6 cellular contexts compared by ENCODE assay signal in the genomic region with DNA sequence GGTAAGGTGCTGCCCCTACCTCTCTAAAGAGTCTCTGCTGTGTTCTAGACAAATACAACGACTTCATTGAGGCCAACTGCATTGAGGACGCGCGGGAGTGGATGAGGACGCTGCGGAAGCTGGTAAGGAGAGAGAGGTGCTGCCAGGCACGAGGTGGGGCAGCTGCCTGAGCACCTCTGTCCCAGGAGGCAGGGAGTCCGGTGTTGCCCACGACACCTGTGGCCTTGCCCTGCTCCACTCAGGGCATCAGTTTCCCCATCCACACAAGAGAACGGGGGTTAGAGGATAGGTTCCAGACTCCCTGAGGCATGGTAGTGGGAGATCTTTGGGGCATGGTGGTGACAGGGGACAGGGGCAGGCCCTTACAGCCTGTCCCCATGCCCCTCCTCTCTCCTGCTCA.
DNase-seq lines count a peak whose midpoint lies in the region; TF ChIP-seq lines count a peak whose summit lies in the region.
"Not testable (repeated sequence)": the region's sequence is repeated elsewhere in the genome, so short reads cannot be mapped to it uniquely, and the experiment has no call there.

No MANE protein-coding gene starts in this region.

- H3K9me3 ChIP-seq in BLaER1; BLaER1 treated with 17β-estradiol and CSF1 and Interleukin-3, amounts not matched to agents 10 nM and 100 nM (replicated peaks in 1 of 11); spleen: not testable (repeated sequence)

- H3K4me3 ChIP-seq in BLaER1; BLaER1 treated with 17β-estradiol and CSF1 and Interleukin-3, amounts not matched to agents 10 nM and 100 nM; spleen: not testable (repeated sequence)

- not testable (repeated sequence) for H3K9ac ChIP-seq in BLaER1; BLaER1 treated with 17β-estradiol and CSF1 and Interleukin-3, amounts not matched to agents 10 nM and 100 nM

- H3K36me3 ChIP-seq in BLaER1; BLaER1 treated with 17β-estradiol and CSF1 and Interleukin-3, amounts not matched to agents 10 nM and 100 nM; spleen: not testable (repeated sequence)

- H3K27ac ChIP-seq in BLaER1; BLaER1 treated with 17β-estradiol and CSF1 and Interleukin-3, amounts not matched to agents 10 nM and 100 nM; spleen: not testable (repeated sequence)

- H3K4me1 ChIP-seq in BLaER1 = peaks cover 20% of the 10 kb centered on the region
- peaks cover 0 to 21% (median 14%) of the 10 kb centered on the region in 10 experiments; a peak in 13 of 20 replicates for H3K4me1 ChIP-seq in BLaER1 treated with 17β-estradiol and CSF1 and Interleukin-3, amounts not matched to agents 10 nM and 100 nM
- not testable (repeated sequence) for H3K4me1 ChIP-seq in spleen

- H3K4me2 ChIP-seq in BLaER1 = peak overlapping the region; percentile 59
- H3K4me2 ChIP-seq in BLaER1 treated with 17β-estradiol and CSF1 and Interleukin-3, amounts not matched to agents 10 nM and 100 nM = peak overlapping the region in 6 of 11 experiments; percentile 18 to 53 (median 36); a peak in 6 of 22 replicates

- intact Hi-C loops in cardiac septum (cut with DNase I); spleen (cut with DNase I; ENCODE audit: low total_unique reads): not testable (repeated sequence)

- H3K27me3 ChIP-seq in BLaER1; BLaER1 treated with 17β-estradiol and CSF1 and Interleukin-3, amounts not matched to agents 10 nM and 100 nM; spleen (replicated peaks in 1 of 7): not testable (repeated sequence)

- DNase-seq in RPMI8226 = peak; percentile 33
- peak; percentile 70 for DNase-seq in cardiac septum (ENCODE audit: low spot score)
- DNase-seq in mesenteric fat pad (ENCODE audit: low spot score) = peak; percentile 67
- peak; percentile 24 for DNase-seq in spleen

- not testable (repeated sequence) for H4K20me1 ChIP-seq in BLaER1; BLaER1 treated with 17β-estradiol and CSF1 and Interleukin-3, amounts not matched to agents 10 nM and 100 nM

- 76 to 89% (median 81%) methylated on average over 6 to 10 of the region's 10 CpGs; no CpG with 5 or more reads in 1 of the 5 donors for WGBS in spleen, 5 donors

- TF ChIP-seq CTCF in spleen (IDR thresholded peaks at IDR 0.05 in 8 of 11, conservative IDR thresholded peaks at IDR 0.05 in 3 of 11) = not testable (repeated sequence)

- TF ChIP-seq POLR2A in spleen (IDR thresholded peaks at IDR 0.05) = not testable (repeated sequence)
